ENCODE assay signal across 8 cellular contexts in genomic region chr1:230066036-230066435, GRCh38. TPM values are rescaled to one million over a fixed set of nuclear protein-coding genes. Genes with fewer than 3 reads are reported as not detected.
A peak's percentile ranks its signal among the peaks of the same experiment; 100 is the strongest.
DNase-seq lines count a peak whose midpoint lies in the region; ATAC-seq and TF ChIP-seq lines count a peak whose summit lies in the region.

No MANE protein-coding gene starts in this region.

- in situ Hi-C loops in brain microvascular endothelial cell (cut with HindIII; ENCODE audit: low pct_ligation_motif_present, low sequenced_read_pairs), result no loop called here

- H3K36me3 Mint-ChIP-seq in IgD-negative memory B cell (peaks cover 2% of the 10 kb centered on the region), naive B cell (no peaks in the 10 kb centered on the region)

- H3K4me3 Mint-ChIP-seq in IgD-negative memory B cell (peak overlapping the region; percentile 83 to 98 (median 94)), naive B cell (peak overlapping the region; percentile 81 to 98 (median 93))

- H3K4me3 ChIP-seq in BE2C (ENCODE audit: low read depth, low read length) (peak overlapping the region; percentile 76), brain microvascular endothelial cell (ENCODE audit: low read depth, low read length) (peak overlapping the region; percentile 67)

- TF ChIP-seq CTCF in BE2C (IDR thresholded peaks at IDR 0.05; ENCODE audit: low read depth, low read length) (no peak), brain microvascular endothelial cell (IDR thresholded peaks at IDR 0.05; ENCODE audit: low read depth, low read length, missing control alignments) (no peak)

- DNase-seq in BE2C (no peak), brain microvascular endothelial cell (no peak), naive B cell (no peak), midbrain (lab: John Stamatoyannopoulos, UW) (no peak), NCI-H1105 treated with DMSO at 0.1 percent for 48 hours (lab: John Stamatoyannopoulos, UW) (no peak), amniotic stem cell (lab: John Stamatoyannopoulos, UW) (no peak)

- no peaks in the 10 kb centered on the region for H3K27me3 ChIP-seq in BE2C
- H3K27me3 ChIP-seq in brain microvascular endothelial cell (replicated peaks), result no peaks in the 10 kb centered on the region

- no peak overlapping the region for H3K27ac ChIP-seq in brain microvascular endothelial cell

- H3K27me3 Mint-ChIP-seq in IgD-negative memory B cell (peaks cover 3% of the 10 kb centered on the region), naive B cell (no peaks in the 10 kb centered on the region)

- no peaks in the 10 kb centered on the region for H3K9me3 ChIP-seq in BE2C

- no peak for ATAC-seq in naive B cell (ENCODE audit: low read depth in 2 of 2)
- ATAC-seq in GM18909 (IDR thresholded peaks at IDR 0.05; ENCODE audit: poor library complexity, unreplicated experiment), result no peak

- H3K4me1 Mint-ChIP-seq in IgD-negative memory B cell (peaks cover 13 to 22% (median 19%) of the 10 kb centered on the region in 3 donors), naive B cell (peaks cover 24 to 45% (median 36%) of the 10 kb centered on the region in 3 donors)

- H3K36me3 ChIP-seq in BE2C, result no peaks in the 10 kb centered on the region
- H3K36me3 ChIP-seq in brain microvascular endothelial cell (replicated peaks), result no peaks in the 10 kb centered on the region

- H3K27ac Mint-ChIP-seq in IgD-negative memory B cell (peak overlapping the region; percentile 92 to 97 (median 96)), naive B cell (peak overlapping the region; percentile 91 to 98 (median 97))

- no peaks in the 10 kb centered on the region; the same call in 1 of the 2 replicates for H3K4me1 ChIP-seq in BE2C

- H3K9me3 Mint-ChIP-seq in IgD-negative memory B cell, result peaks cover 0 to 5% (median 0%) of the 10 kb centered on the region in 3 donors
- H3K9me3 Mint-ChIP-seq in naive B cell, result peaks cover 0 to 5% (median 0%) of the 10 kb centered on the region in 7 donors

RNA-seq across cellular contexts. Expression of gene GALNT2, which starts 1.0 kb away (rescaled TPM):
- polyA plus RNA-seq in BE2C (2012; ENCODE audit: insufficient read depth, insufficient read length, low read depth), result 49.5 TPM
- 15.8 TPM for polyA plus RNA-seq in IgD-negative memory B cell
- polyA plus RNA-seq in naive B cell (ENCODE audit: low read depth in 6 of 6), result 10 to 100 TPM; 15.1 to 22.4 (median 17.5) TPM
